ENCODE assay signal across 29 cellular contexts in the genomic region with DNA sequence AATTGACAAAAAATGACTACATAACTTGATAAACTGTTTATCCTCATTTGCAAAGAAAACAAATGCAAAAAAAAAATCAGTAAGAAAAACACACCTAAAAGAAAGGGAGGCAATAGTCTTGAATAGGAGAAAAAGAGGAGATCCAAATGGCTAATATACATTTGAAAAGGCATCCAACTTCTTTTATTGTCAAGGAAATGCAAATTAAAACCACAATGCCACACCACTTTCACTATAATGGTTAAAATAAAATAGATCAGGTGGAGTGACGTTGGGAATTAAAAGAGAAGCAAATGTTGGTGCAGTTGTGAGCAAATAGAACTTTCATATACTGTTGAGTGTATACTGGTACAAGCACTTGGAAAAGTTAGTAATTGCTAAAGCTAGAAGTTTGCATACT. TPM values are rescaled to one million over a fixed set of nuclear protein-coding genes. Genes with fewer than 3 reads are reported as not detected.
"Had no signal": no experiment of that assay in that cellular context is flagged by ENCODE, and none has a peak within 500 bp of the region (broad histone marks: within the 10 kb centered on the region; RNA-seq: fewer than 3 reads in every experiment).

No MANE protein-coding gene starts in this region.

- H3K27me3 ChIP-seq: brain microvascular endothelial cell, dorsolateral prefrontal cortex had no signal

- H3K27me3 Mint-ChIP-seq: activated CD4-positive, alpha-beta memory T cell treated with anti-CD3 and anti-CD28 coated beads, Interleukin-2, amount 10 ng/mL, durations not matched to agents 7 days and 5 days; activated CD4-positive, alpha-beta T cell treated with anti-CD3 and anti-CD28 coated beads, Interleukin-2, amount 10 ng/mL, durations not matched to agents 7 days and 5 days; activated naive CD8-positive, alpha-beta T cell; activated T-cell treated with anti-CD3 and anti-CD28 coated beads, Interleukin-2, amount 50 U/mL, for 24 hours; central memory CD8-positive, alpha-beta T cell; dendritic cell treated with granulocyte-macrophage colony-stimulating factor and Interleukin-4, amounts not matched to agents 40 ng/mL and 50 ng/mL, for 4 days; T-helper 17 cell had no signal

- H3K36me3 ChIP-seq: brain microvascular endothelial cell had no signal

- DNase-seq: activated CD4-positive, alpha-beta memory T cell treated with anti-CD3 and anti-CD28 coated beads, Interleukin-2, amount 10 ng/mL, durations not matched to agents 7 days and 5 days; activated CD4-positive, alpha-beta T cell treated with anti-CD3 and anti-CD28 coated beads for 1 hour; activated CD4-positive, alpha-beta T cell treated with anti-CD3 and anti-CD28 coated beads for 4 hours; activated CD4-positive, alpha-beta T cell treated with anti-CD3 and anti-CD28 coated beads, Interleukin-2, amount 10 ng/mL, durations not matched to agents 7 days and 5 days; activated CD4-positive, alpha-beta T cell treated with anti-CD3 and anti-CD28 coated beads, Interleukin-2, amount 50 U/mL, for 4 hours; activated CD8-positive, alpha-beta memory T cell treated with anti-CD3 and anti-CD28 coated beads, Interleukin-2, amount 50 U/mL, for 48 hours; activated gamma-delta T cell; activated naive CD4-positive, alpha-beta T cell treated with anti-CD3 and anti-CD28 coated beads, Interleukin-2, amount 50 U/mL, for 16 hours; activated naive CD4-positive, alpha-beta T cell treated with Interleukin-2 at 50 U/mL for 16 hours; activated T-cell treated with anti-CD3 and anti-CD28 coated beads for 4 hours; activated T-cell treated with anti-CD3 and anti-CD28 coated beads, Interleukin-2, amount 50 U/mL, for 24 hours; activated T-cell treated with anti-CD3 and anti-CD28 coated beads, Interleukin-2, amount 50 U/mL, for 72 hours; amniotic stem cell; anterior cingulate cortex; brain microvascular endothelial cell; dorsolateral prefrontal cortex; effector memory CD4-positive, alpha-beta T cell; endodermal cell; foreskin fibroblast; head of caudate nucleus; T-helper 17 cell; T1000 had no signal

- H3K9me3 Mint-ChIP-seq: activated CD4-positive, alpha-beta memory T cell treated with anti-CD3 and anti-CD28 coated beads, Interleukin-2, amount 10 ng/mL, durations not matched to agents 7 days and 5 days; activated CD4-positive, alpha-beta T cell treated with anti-CD3 and anti-CD28 coated beads, Interleukin-2, amount 10 ng/mL, durations not matched to agents 7 days and 5 days; activated T-cell treated with anti-CD3 and anti-CD28 coated beads, Interleukin-2, amount 50 U/mL, for 24 hours; activated T-cell treated with anti-CD3 and anti-CD28 coated beads, Interleukin-2, amount 50 U/mL, for 72 hours; central memory CD8-positive, alpha-beta T cell; dendritic cell treated with granulocyte-macrophage colony-stimulating factor and Interleukin-4, amounts not matched to agents 40 ng/mL and 50 ng/mL, for 4 days; endodermal cell; T-helper 2 cell treated with Interferon-gamma antibody and Interleukin-4, amounts not matched to agents 5 μg/mL and 100 μg/mL, for 36 hours had no signal

- H3K27ac Mint-ChIP-seq: activated CD4-positive, alpha-beta memory T cell treated with anti-CD3 and anti-CD28 coated beads, Interleukin-2, amount 10 ng/mL, durations not matched to agents 7 days and 5 days; activated CD4-positive, alpha-beta T cell treated with anti-CD3 and anti-CD28 coated beads, Interleukin-2, amount 10 ng/mL, durations not matched to agents 7 days and 5 days; activated naive CD8-positive, alpha-beta T cell; activated T-cell treated with anti-CD3 and anti-CD28 coated beads, Interleukin-2, amount 50 U/mL, for 24 hours; activated T-cell treated with anti-CD3 and anti-CD28 coated beads, Interleukin-2, amount 50 U/mL, for 72 hours; dendritic cell treated with granulocyte-macrophage colony-stimulating factor and Interleukin-4, amounts not matched to agents 40 ng/mL and 50 ng/mL, for 4 days; endodermal cell; T-helper 17 cell; T-helper 2 cell treated with Interferon-gamma antibody and Interleukin-4, amounts not matched to agents 5 μg/mL and 100 μg/mL, for 36 hours had no signal

- H3K4me3 ChIP-seq: coronary artery, dorsolateral prefrontal cortex had no signal

- H3K27ac ChIP-seq: brain microvascular endothelial cell, coronary artery, dorsolateral prefrontal cortex had no signal

- ATAC-seq: activated T-cell treated with anti-CD3 and anti-CD28 coated beads, Interleukin-2, amount 50 U/mL, for 72 hours; esophagus mucosa; T-helper 17 cell had no signal

- H3K4me3 Mint-ChIP-seq: activated CD4-positive, alpha-beta memory T cell treated with anti-CD3 and anti-CD28 coated beads, Interleukin-2, amount 10 ng/mL, durations not matched to agents 7 days and 5 days; activated CD4-positive, alpha-beta T cell treated with anti-CD3 and anti-CD28 coated beads, Interleukin-2, amount 10 ng/mL, durations not matched to agents 7 days and 5 days; activated naive CD8-positive, alpha-beta T cell; activated T-cell treated with anti-CD3 and anti-CD28 coated beads, Interleukin-2, amount 50 U/mL, for 24 hours; activated T-cell treated with anti-CD3 and anti-CD28 coated beads, Interleukin-2, amount 50 U/mL, for 72 hours; central memory CD8-positive, alpha-beta T cell; dendritic cell treated with granulocyte-macrophage colony-stimulating factor and Interleukin-4, amounts not matched to agents 40 ng/mL and 50 ng/mL, for 4 days; endodermal cell; T-helper 17 cell; T-helper 2 cell treated with Interferon-gamma antibody and Interleukin-4, amounts not matched to agents 5 μg/mL and 100 μg/mL, for 36 hours had no signal

RNA-seq across cellular contexts. Expression of a gene that starts 3.6 kb away (rescaled TPM):
- total RNA-seq: epithelial cell of proximal tubule had no signal
